ENCODE assay signal across 1 cellular context in genomic region chr21:44869860-44870747, GRCh38.
TF ChIP-seq lines count a peak whose summit lies in the region.

No MANE protein-coding gene starts in this region.

TF ChIP-seq in K562, 482 proteins besides CTCF, POLR2A, EP300 and RAD21 (continued from another document and continues in another):
- TF ChIP-seq ZNF318 (IDR thresholded peaks at IDR 0.05; ENCODE audit: borderline replicate concordance in 1 of 2, low read depth in 1 of 2) (peak in 1 of 2 experiments; percentile 15; a peak in 1 of 4 replicates), HDAC1 (IDR thresholded peaks at IDR 0.05) (no peak; a peak in 1 of 4 replicates), CEBPG (CRISPR knock-in tag; IDR thresholded peaks at IDR 0.05) (no peak; the same call in 1 of the 2 replicates), CEBPG (tag; conservative IDR thresholded peaks at IDR 0.05 in 1 of 2, IDR thresholded peaks at IDR 0.05 in 1 of 2) (peak in 1 of 2 experiments; percentile 56; a peak in 1 of 4 replicates), TCF7 (IDR thresholded peaks at IDR 0.05; ENCODE audit: borderline replicate concordance) (no peak), ZNF445 (CRISPR knock-in tag; IDR thresholded peaks at IDR 0.05; ENCODE audit: low read depth) (no peak), CBX3 (IDR thresholded peaks at IDR 0.05; ENCODE audit: borderline replicate concordance in 1 of 2, low read length in 2 of 2) (no peak), ETS2 (tag; IDR thresholded peaks at IDR 0.05; ENCODE audit: borderline replicate concordance, poor library complexity, severe bottlenecking) (no peak), TEAD1 (CRISPR knock-in tag; IDR thresholded peaks at IDR 0.05) (peak in 1 of 2 experiments; percentile 92; a peak in 2 of 4 replicates), ETV5 (CRISPR knock-in tag; IDR thresholded peaks at IDR 0.05; ENCODE audit: low read depth) (peak; percentile 57), ELF1 (tag; IDR thresholded peaks at IDR 0.05) (no peak), NR2F6 (CRISPR knock-in tag; IDR thresholded peaks at IDR 0.05) (no peak), C11orf30 (IDR thresholded peaks at IDR 0.05; ENCODE audit: low read depth) (peak; percentile 10; the same call in 1 of the 2 replicates), BACH1 (tag; IDR thresholded peaks at IDR 0.05) (peak; percentile 11; the same call in 1 of the 2 replicates), FOXJ2 (tag; IDR thresholded peaks at IDR 0.05) (peak; percentile 84; the same call in 1 of the 2 replicates), CTBP1 (IDR thresholded peaks at IDR 0.05; ENCODE audit: borderline replicate concordance) (peak; percentile 78), TEAD2 (tag; IDR thresholded peaks at IDR 0.05) (0 out of 2 replicates have a peak, but pooled peaks have one; percentile 62), SOX6 (IDR thresholded peaks at IDR 0.05) (peak; percentile 58; the same call in 1 of the 2 replicates), MLX (CRISPR knock-in tag; conservative IDR thresholded peaks at IDR 0.05) (no peak), RBBP5 (IDR thresholded peaks at IDR 0.05; ENCODE audit: borderline replicate concordance, insufficient read depth, low read length, poor library complexity, severe bottlenecking) (no peak), SMARCA4 (IDR thresholded peaks at IDR 0.05) (peak; percentile 91), SMARCE1 (IDR thresholded peaks at IDR 0.05) (peak; percentile 88), YBX1 (IDR thresholded peaks at IDR 0.05) (no peak), ATF7 (IDR thresholded peaks at IDR 0.05) (peak; percentile 48; the same call in 1 of the 2 replicates), ZSCAN32 (CRISPR knock-in tag; IDR thresholded peaks at IDR 0.05) (no peak), DACH1 (IDR thresholded peaks at IDR 0.05; ENCODE audit: partially characterized antibody) (no peak), TEAD4 (IDR thresholded peaks at IDR 0.05; ENCODE audit: low read length) (peak; percentile 79), TEAD4 (CRISPR knock-in tag; IDR thresholded peaks at IDR 0.05; ENCODE audit: borderline replicate concordance) (no peak), ZNF311 (CRISPR knock-in tag; IDR thresholded peaks at IDR 0.05) (no peak), RNF219 (CRISPR knock-in tag; IDR thresholded peaks at IDR 0.05) (no peak), FOS (IDR thresholded peaks at IDR 0.05; ENCODE audit: extremely low read depth, insufficient read length) (peak; percentile 44), ZFP30 (CRISPR knock-in tag; IDR thresholded peaks at IDR 0.05; ENCODE audit: borderline replicate concordance) (no peak), SIRT6 (IDR thresholded peaks at IDR 0.05; ENCODE audit: low read depth, low read length) (no peak), GATAD2A (IDR thresholded peaks at IDR 0.05) (no peak), NFE2 (IDR thresholded peaks at IDR 0.05; ENCODE audit: low read depth) (peak; percentile 5; the same call in 1 of the 2 replicates), NR4A1 (CRISPR knock-in tag; IDR thresholded peaks at IDR 0.05) (no peak), NR4A1 (tag; IDR thresholded peaks at IDR 0.05) (no peak), SIN3B (IDR thresholded peaks at IDR 0.05; ENCODE audit: low read depth) (no peak), ZNF518B (CRISPR knock-in tag; IDR thresholded peaks at IDR 0.05) (no peak), NFE2L1 (tag; IDR thresholded peaks at IDR 0.05; ENCODE audit: borderline replicate concordance, low read depth) (no peak), BCOR (IDR thresholded peaks at IDR 0.05) (peak; percentile 46), ZNF79 (CRISPR knock-in tag; IDR thresholded peaks at IDR 0.05; ENCODE audit: low read depth) (peak; percentile 59; the same call in 1 of the 2 replicates), ETV1 (tag; conservative IDR thresholded peaks at IDR 0.05; ENCODE audit: low read depth) (no peak), NR3C1 (CRISPR knock-in tag; IDR thresholded peaks at IDR 0.05) (no peak), SAFB2 (IDR thresholded peaks at IDR 0.05; ENCODE audit: borderline replicate concordance, low read depth, low read length, severe bottlenecking) (no peak), DNMT1 (IDR thresholded peaks at IDR 0.05) (no peak), E2F3 (CRISPR knock-in tag; IDR thresholded peaks at IDR 0.05) (no peak)
- TF ChIP-seq, protein P1, sequence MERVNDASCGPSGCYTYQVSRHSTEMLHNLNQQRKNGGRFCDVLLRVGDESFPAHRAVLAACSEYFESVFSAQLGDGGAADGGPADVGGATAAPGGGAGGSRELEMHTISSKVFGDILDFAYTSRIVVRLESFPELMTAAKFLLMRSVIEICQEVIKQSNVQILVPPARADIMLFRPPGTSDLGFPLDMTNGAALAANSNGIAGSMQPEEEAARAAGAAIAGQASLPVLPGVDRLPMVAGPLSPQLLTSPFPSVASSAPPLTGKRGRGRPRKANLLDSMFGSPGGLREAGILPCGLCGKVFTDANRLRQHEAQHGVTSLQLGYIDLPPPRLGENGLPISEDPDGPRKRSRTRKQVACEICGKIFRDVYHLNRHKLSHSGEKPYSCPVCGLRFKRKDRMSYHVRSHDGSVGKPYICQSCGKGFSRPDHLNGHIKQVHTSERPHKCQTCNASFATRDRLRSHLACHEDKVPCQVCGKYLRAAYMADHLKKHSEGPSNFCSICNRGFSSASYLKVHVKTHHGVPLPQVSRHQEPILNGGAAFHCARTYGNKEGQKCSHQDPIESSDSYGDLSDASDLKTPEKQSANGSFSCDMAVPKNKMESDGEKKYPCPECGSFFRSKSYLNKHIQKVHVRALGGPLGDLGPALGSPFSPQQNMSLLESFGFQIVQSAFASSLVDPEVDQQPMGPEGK (CRISPR knock-in tag; IDR thresholded peaks at IDR 0.05; ENCODE audit: borderline replicate concordance), result no peak
- TF ChIP-seq, protein P2, sequence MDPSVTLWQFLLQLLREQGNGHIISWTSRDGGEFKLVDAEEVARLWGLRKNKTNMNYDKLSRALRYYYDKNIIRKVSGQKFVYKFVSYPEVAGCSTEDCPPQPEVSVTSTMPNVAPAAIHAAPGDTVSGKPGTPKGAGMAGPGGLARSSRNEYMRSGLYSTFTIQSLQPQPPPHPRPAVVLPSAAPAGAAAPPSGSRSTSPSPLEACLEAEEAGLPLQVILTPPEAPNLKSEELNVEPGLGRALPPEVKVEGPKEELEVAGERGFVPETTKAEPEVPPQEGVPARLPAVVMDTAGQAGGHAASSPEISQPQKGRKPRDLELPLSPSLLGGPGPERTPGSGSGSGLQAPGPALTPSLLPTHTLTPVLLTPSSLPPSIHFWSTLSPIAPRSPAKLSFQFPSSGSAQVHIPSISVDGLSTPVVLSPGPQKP (CRISPR knock-in tag; IDR thresholded peaks at IDR 0.05), result no peak
- TF ChIP-seq, protein P3, sequence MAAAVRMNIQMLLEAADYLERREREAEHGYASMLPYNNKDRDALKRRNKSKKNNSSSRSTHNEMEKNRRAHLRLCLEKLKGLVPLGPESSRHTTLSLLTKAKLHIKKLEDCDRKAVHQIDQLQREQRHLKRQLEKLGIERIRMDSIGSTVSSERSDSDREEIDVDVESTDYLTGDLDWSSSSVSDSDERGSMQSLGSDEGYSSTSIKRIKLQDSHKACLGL (CRISPR knock-in tag; IDR thresholded peaks at IDR 0.05; ENCODE audit: borderline replicate concordance, poor library complexity, severe bottlenecking), result no peak
